ENCODE assay signal across 11 cellular contexts in genomic region chr1:186194107-186194756, GRCh38.
A peak's percentile ranks its signal among the peaks of the same experiment; 100 is the strongest.
DNase-seq lines count a peak whose midpoint lies in the region; ATAC-seq lines count a peak whose summit lies in the region.
"Had no signal": no experiment of that assay in that cellular context is flagged by ENCODE, and none has a peak within 500 bp of the region (broad histone marks: within the 10 kb centered on the region; RNA-seq: fewer than 3 reads in every experiment).

No MANE protein-coding gene starts in this region.

- H3K27me3 Mint-ChIP-seq in stimulated activated naive B cell treated with anti-CD40 and anti-IgM and Interleukin-4, amounts not matched to agents 10 μg/mL and 1 μg/mL and 100 μg/mL, for 72 hours = peaks cover 4 to 6% of the 10 kb centered on the region in 2 donors

- no peaks in the 10 kb centered on the region for H3K36me3 Mint-ChIP-seq in stimulated activated naive B cell treated with anti-CD40 and anti-IgM and Interleukin-4, amounts not matched to agents 10 μg/mL and 1 μg/mL and 100 μg/mL, for 72 hours
- H3K36me3 Mint-ChIP-seq: natural killer cell had no signal

- no peak overlapping the region for H3K4me3 Mint-ChIP-seq in stimulated activated naive B cell treated with anti-CD40 and anti-IgM and Interleukin-4, amounts not matched to agents 10 μg/mL and 1 μg/mL and 100 μg/mL, for 72 hours
- H3K4me3 Mint-ChIP-seq: activated T-cell treated with anti-CD3 and anti-CD28 coated beads, Interleukin-2, amount 50 U/mL, for 4 hours; natural killer cell had no signal

- DNase-seq in GM19240 (ENCODE audit: insufficient read length, low spot score) (peak; percentile 15), NCI-H1930 (lab: John Stamatoyannopoulos, UW) (no peak), HT-29 (ENCODE audit: low spot score) (no peak), HuH-7 (ENCODE audit: low spot score) (no peak)
- DNase-seq in stimulated activated naive B cell treated with anti-CD40 and anti-IgM and Interleukin-4, amounts not matched to agents 10 μg/mL and 1 μg/mL and 100 μg/mL, for 72 hours = no peak
- DNase-seq: activated T-cell treated with anti-CD3 and anti-CD28 coated beads, Interleukin-2, amount 50 U/mL, for 4 hours; DMS79; H7; natural killer cell had no signal

- ATAC-seq in HG02642 (IDR thresholded peaks at IDR 0.05; ENCODE audit: poor library complexity, unreplicated experiment) (peak; percentile 96), HG03439 (IDR thresholded peaks at IDR 0.05; ENCODE audit: unreplicated experiment) (peak; percentile 63)
- ATAC-seq in stimulated activated naive B cell treated with anti-CD40 and anti-IgM and Interleukin-4, amounts not matched to agents 10 μg/mL and 1 μg/mL and 100 μg/mL, for 72 hours (replicated peaks) = peak; percentile 68 to 80
- ATAC-seq: activated T-cell treated with anti-CD3 and anti-CD28 coated beads, Interleukin-2, amount 50 U/mL, for 4 hours; natural killer cell had no signal

- no peak overlapping the region for H3K27ac Mint-ChIP-seq in stimulated activated naive B cell treated with anti-CD40 and anti-IgM and Interleukin-4, amounts not matched to agents 10 μg/mL and 1 μg/mL and 100 μg/mL, for 72 hours
- H3K27ac Mint-ChIP-seq: natural killer cell had no signal

- no peaks in the 10 kb centered on the region for H3K4me1 Mint-ChIP-seq in stimulated activated naive B cell treated with anti-CD40 and anti-IgM and Interleukin-4, amounts not matched to agents 10 μg/mL and 1 μg/mL and 100 μg/mL, for 72 hours
- H3K4me1 Mint-ChIP-seq: natural killer cell had no signal

- peaks cover 0 to 8% of the 10 kb centered on the region in 2 donors for H3K9me3 Mint-ChIP-seq in stimulated activated naive B cell treated with anti-CD40 and anti-IgM and Interleukin-4, amounts not matched to agents 10 μg/mL and 1 μg/mL and 100 μg/mL, for 72 hours
- H3K9me3 Mint-ChIP-seq: activated T-cell treated with anti-CD3 and anti-CD28 coated beads, Interleukin-2, amount 50 U/mL, for 4 hours had no signal
